8 cellular contexts compared by ENCODE assay signal in the genomic region with DNA sequence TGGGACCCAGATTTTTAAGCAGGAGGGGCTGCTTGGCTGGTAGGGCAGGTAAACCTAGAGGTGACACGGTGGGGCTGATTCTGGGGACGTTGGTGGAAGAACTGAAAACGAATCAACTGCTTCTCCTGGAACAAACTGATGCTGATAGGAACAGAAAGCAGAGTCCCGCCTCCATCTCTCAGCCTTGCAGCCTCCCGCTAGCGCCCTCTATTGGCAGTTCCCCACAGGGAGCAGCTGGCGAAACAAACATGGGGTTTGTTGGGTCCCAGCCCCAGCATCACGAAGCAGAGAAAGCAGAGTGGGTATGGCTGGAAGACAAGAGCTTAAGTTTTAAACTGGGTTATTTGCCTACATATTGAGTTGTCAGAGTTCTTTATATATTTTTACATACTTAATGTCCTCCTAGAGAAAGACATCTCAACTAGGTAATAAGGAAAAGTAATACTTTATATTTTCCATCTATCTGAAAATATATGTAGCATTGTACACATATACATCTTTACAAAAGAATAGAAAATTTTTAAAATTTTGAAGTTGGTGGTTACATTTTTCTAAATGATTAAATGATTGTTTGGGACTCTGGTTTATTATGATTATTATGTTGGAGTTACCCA. TPM values are rescaled to one million over a fixed set of nuclear protein-coding genes. Genes with fewer than 3 reads are reported as not detected.
DNase-seq lines count a peak whose midpoint lies in the region; ATAC-seq and TF ChIP-seq lines count a peak whose summit lies in the region.

No MANE protein-coding gene starts in this region.

- no peaks in the 10 kb centered on the region for H3K4me1 ChIP-seq in parathyroid adenoma

- intact Hi-C loops in activated T-helper 2 cell treated with anti-CD3 and anti-CD28 coated beads, Interferon-gamma antibody, Interleukin-2, Interleukin-4, amounts not matched to agents 10 μg/mL and 5 μg/mL and 100 μg/mL, durations not matched to agents 14 hours and 24 hours and 36 hours (cut with micrococcal nuclease) = no loop called here
- intact Hi-C loops in Right ventricle myocardium superior (cut with DNase I) = no loop called here

- peak; percentile 77 for DNase-seq in ELF-1 (ENCODE audit: low read depth, low spot score)
- DNase-seq in MV-4-11 (lab: John Stamatoyannopoulos, UW) = peak; percentile 34
- peak; percentile 24 for DNase-seq in activated T-helper 2 cell treated with anti-CD3 and anti-CD28 coated beads, Interferon-gamma antibody, Interleukin-2, Interleukin-4, amounts not matched to agents 10 μg/mL and 5 μg/mL and 100 μg/mL, durations not matched to agents 14 hours and 24 hours and 36 hours (ENCODE audit: low spot score)
- DNase-seq in epidermal melanocyte (ENCODE audit: insufficient read length, low spot score) = no peak
- DNase-seq in Right ventricle myocardium superior = no peak

- TF ChIP-seq POLR2A in GM18505 (IDR thresholded peaks at IDR 0.05; ENCODE audit: borderline replicate concordance, extremely low read depth, insufficient read depth, insufficient read length) = no peak

- TF ChIP-seq CTCF in parathyroid adenoma (IDR thresholded peaks at IDR 0.05) = peak; percentile 5

- no peaks in the 10 kb centered on the region for H3K79me2 ChIP-seq in parathyroid adenoma

- H3K27me3 Mint-ChIP-seq in activated T-helper 2 cell treated with anti-CD3 and anti-CD28 coated beads, Interferon-gamma antibody, Interleukin-2, Interleukin-4, amounts not matched to agents 10 μg/mL and 5 μg/mL and 100 μg/mL, durations not matched to agents 14 hours and 24 hours and 36 hours (ENCODE audit: low read depth) = no peaks in the 10 kb centered on the region

- H3K36me3 Mint-ChIP-seq in activated T-helper 2 cell treated with anti-CD3 and anti-CD28 coated beads, Interferon-gamma antibody, Interleukin-2, Interleukin-4, amounts not matched to agents 10 μg/mL and 5 μg/mL and 100 μg/mL, durations not matched to agents 14 hours and 24 hours and 36 hours (ENCODE audit: low read depth) = no peaks in the 10 kb centered on the region

- H3K9me3 Mint-ChIP-seq in activated T-helper 2 cell treated with anti-CD3 and anti-CD28 coated beads, Interferon-gamma antibody, Interleukin-2, Interleukin-4, amounts not matched to agents 10 μg/mL and 5 μg/mL and 100 μg/mL, durations not matched to agents 14 hours and 24 hours and 36 hours = no peaks in the 10 kb centered on the region

- H3K4me2 ChIP-seq in parathyroid adenoma (ENCODE audit: low read length) = no peak overlapping the region

- no peaks in the 10 kb centered on the region for H3K9me3 ChIP-seq in parathyroid adenoma (ENCODE audit: control insufficient read depth, low read length)

- H2AFZ ChIP-seq in parathyroid adenoma = no peak overlapping the region

- no peak overlapping the region for H3K4me3 ChIP-seq in parathyroid adenoma (ENCODE audit: low read depth, low read length)

- H3K27ac ChIP-seq in parathyroid adenoma = no peak overlapping the region

- no peaks in the 10 kb centered on the region for H3K4me1 Mint-ChIP-seq in activated T-helper 2 cell treated with anti-CD3 and anti-CD28 coated beads, Interferon-gamma antibody, Interleukin-2, Interleukin-4, amounts not matched to agents 10 μg/mL and 5 μg/mL and 100 μg/mL, durations not matched to agents 14 hours and 24 hours and 36 hours (ENCODE audit: low read depth)

- H3K27ac Mint-ChIP-seq in activated T-helper 2 cell treated with anti-CD3 and anti-CD28 coated beads, Interferon-gamma antibody, Interleukin-2, Interleukin-4, amounts not matched to agents 10 μg/mL and 5 μg/mL and 100 μg/mL, durations not matched to agents 14 hours and 24 hours and 36 hours = no peak overlapping the region

- no peak overlapping the region for H3K9ac ChIP-seq in parathyroid adenoma

- ATAC-seq in GM21367 (IDR thresholded peaks at IDR 0.05; ENCODE audit: unreplicated experiment) = peak; percentile 80
- ATAC-seq in GM18505 (IDR thresholded peaks at IDR 0.05; ENCODE audit: unreplicated experiment) = no peak
- no peak for ATAC-seq in Right ventricle myocardium superior (ENCODE audit: poor library complexity)

- H3K4me3 Mint-ChIP-seq in activated T-helper 2 cell treated with anti-CD3 and anti-CD28 coated beads, Interferon-gamma antibody, Interleukin-2, Interleukin-4, amounts not matched to agents 10 μg/mL and 5 μg/mL and 100 μg/mL, durations not matched to agents 14 hours and 24 hours and 36 hours (ENCODE audit: low read depth) = no peak overlapping the region

- H3K27me3 ChIP-seq in parathyroid adenoma (ENCODE audit: control insufficient read depth, insufficient read depth, low read length) = no peaks in the 10 kb centered on the region

- no peaks in the 10 kb centered on the region for H3K36me3 ChIP-seq in parathyroid adenoma (ENCODE audit: control insufficient read depth, insufficient read depth, low read length)

RNA-seq across cellular contexts. Expression of a gene that starts 42.3 kb away (rescaled TPM):
- total RNA-seq in activated T-helper 2 cell treated with anti-CD3 and anti-CD28 coated beads, Interferon-gamma antibody, Interleukin-2, Interleukin-4, amounts not matched to agents 10 μg/mL and 5 μg/mL and 100 μg/mL, durations not matched to agents 14 hours and 24 hours and 36 hours = not detected in 2 replicates
- not detected for total RNA-seq in Right ventricle myocardium superior

Comparison
In these comparisons a context has a peak if more than half of its experiments do, and no peak if none do; other contexts are left out.
1. DNase-seq: peak in ELF-1 (single experiment), MV-4-11 (single experiment) and activated T-helper 2 cell treated with anti-CD3 and anti-CD28 coated beads, Interferon-gamma antibody, Interleukin-2, Interleukin-4, amounts not matched to agents 10 μg/mL and 5 μg/mL and 100 μg/mL, durations not matched to agents 14 hours and 24 hours and 36 hours (single experiment); none in epidermal melanocyte (single experiment) and Right ventricle myocardium superior (single experiment).